Comparison of ENCODE assay signal across 9 cellular contexts in the genomic region with DNA sequence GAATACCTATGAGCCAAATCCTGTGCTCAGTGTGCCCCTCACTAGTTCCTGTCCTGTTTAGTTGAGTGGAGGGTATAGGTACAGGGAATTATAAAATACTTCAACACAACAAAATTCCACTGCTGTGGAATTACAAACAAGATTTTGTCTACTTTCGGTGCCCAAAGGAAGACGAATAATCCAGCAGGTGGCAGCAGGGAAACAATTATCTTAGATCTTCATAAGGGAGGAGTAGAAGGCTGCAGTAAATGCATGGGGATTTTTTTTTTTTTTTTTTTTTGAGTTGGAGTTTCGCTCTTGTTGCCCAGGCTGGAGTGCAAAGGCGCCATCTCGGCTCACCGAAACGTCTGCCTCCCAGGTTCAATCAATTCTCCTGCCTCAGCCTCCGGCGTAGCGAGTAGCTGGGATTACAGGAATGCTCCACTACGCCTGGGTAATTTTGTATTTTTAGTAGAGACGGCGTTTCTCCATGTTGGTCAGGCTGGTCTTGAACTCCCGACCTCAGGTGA. TPM values are rescaled to one million over a fixed set of nuclear protein-coding genes. Genes with fewer than 3 reads are reported as not detected.
A peak's percentile ranks its signal among the peaks of the same experiment; 100 is the strongest.
DNase-seq lines count a peak whose midpoint lies in the region; ATAC-seq, FAIRE-seq and TF ChIP-seq lines count a peak whose summit lies in the region.
"Had no signal": no experiment of that assay in that cellular context is flagged by ENCODE, and none has a peak within 500 bp of the region (broad histone marks: within the 10 kb centered on the region; RNA-seq: fewer than 3 reads in every experiment).

No MANE protein-coding gene starts in this region.

- peak overlapping the region in 1 of 2 donors; percentile 6 for H3K4me3 ChIP-seq in left lung
- H3K4me3 ChIP-seq: BLaER1 treated with 17β-estradiol and CSF1 and Interleukin-3, amounts not matched to agents 10 nM and 100 nM had no signal

- no peaks in the 10 kb centered on the region for H3K9me3 ChIP-seq in left lung
- H3K9me3 ChIP-seq: BLaER1 treated with 17β-estradiol and CSF1 and Interleukin-3, amounts not matched to agents 10 nM and 100 nM had no signal

- intact Hi-C loops in left lung (cut with DNase I), result loop anchor here in 1 of 2 donors (10.0 kb wide), 1 partner anchor 58 kb away; the partner anchor contains the start of gene PSMD4

- peaks cover 3 to 29% of the 10 kb centered on the region in 2 donors for H3K4me1 ChIP-seq in left lung

- TF ChIP-seq CTCF in left lung (IDR thresholded peaks at IDR 0.05), result peak; percentile 34

- peak; percentile 95 for FAIRE-seq in TTC549 (lab: Jason Lieb, UNC)

- peak; percentile 6 to 27 for DNase-seq in activated CD8-positive, alpha-beta memory T cell treated with anti-CD3 and anti-CD28 coated beads for 4 hours (ENCODE audit: low read depth in 2 of 2)
- DNase-seq in activated CD8-positive, alpha-beta memory T cell treated with anti-CD3 and anti-CD28 coated beads for 24 hours, result no peak
- peak; percentile 78 for DNase-seq in NCI-H2171 (lab: John Stamatoyannopoulos, UW)
- DNase-seq in cerebellum (ENCODE audit: low spot score), result peak; percentile 84
- DNase-seq in left lung, result peak in 1 of 2 donors; percentile 49
- peak; percentile 65 for DNase-seq in stimulated activated CD4-positive, alpha-beta T cell treated with anti-CD3 and anti-CD28 coated beads, Interleukin-4, amount 100 ng/mL, for 24 hours

- ATAC-seq in left lung, result peak; percentile 48
- no peak for ATAC-seq in HG03354 (IDR thresholded peaks at IDR 0.05; ENCODE audit: poor library complexity, severe bottlenecking, unreplicated experiment)

- no peaks in the 10 kb centered on the region for H3K36me3 ChIP-seq in left lung

- no peaks in the 10 kb centered on the region for H3K27me3 ChIP-seq in left lung
- H3K27me3 ChIP-seq: BLaER1 treated with 17β-estradiol and CSF1 and Interleukin-3, amounts not matched to agents 10 nM and 100 nM had no signal

- peak overlapping the region in 1 of 2 donors; percentile 71 for H3K27ac ChIP-seq in left lung
- H3K27ac ChIP-seq: BLaER1 treated with 17β-estradiol and CSF1 and Interleukin-3, amounts not matched to agents 10 nM and 100 nM had no signal

RNA-seq across cellular contexts. Expression of gene PIP5K1A, which starts 2.0 kb away (rescaled TPM):
- 83.5 TPM for total RNA-seq in cerebellum
- 10 to 100 TPM; 51.2 to 55.6 TPM for total RNA-seq in left lung

RNA-seq across cellular contexts. Expression of gene VPS72, which starts 6.3 kb away (rescaled TPM):
- total RNA-seq in cerebellum (47.5 TPM), left lung (10 to 100 TPM; 40.5 to 41.3 TPM)

RNA-seq across cellular contexts. Expression of gene TMOD4, which starts 20.6 kb away (rescaled TPM):
- not detected for total RNA-seq in cerebellum
- total RNA-seq in left lung, result under 1 TPM in 1 of 2 donors, not detected in 1; 0.97 TPM

RNA-seq across cellular contexts. Expression of gene SCNM1, which starts 30.4 kb away (rescaled TPM):
- total RNA-seq in cerebellum (16.7 TPM), left lung (10 to 100 TPM; 29.7 to 35.0 TPM)

RNA-seq across cellular contexts. Expression of gene LYSMD1, which starts 30.6 kb away (rescaled TPM):
- total RNA-seq in cerebellum, result 10.6 TPM
- total RNA-seq in left lung, result 1 to 10 TPM; 5.8 to 8.7 TPM
